8 cellular contexts compared by ENCODE assay signal in the genomic region with DNA sequence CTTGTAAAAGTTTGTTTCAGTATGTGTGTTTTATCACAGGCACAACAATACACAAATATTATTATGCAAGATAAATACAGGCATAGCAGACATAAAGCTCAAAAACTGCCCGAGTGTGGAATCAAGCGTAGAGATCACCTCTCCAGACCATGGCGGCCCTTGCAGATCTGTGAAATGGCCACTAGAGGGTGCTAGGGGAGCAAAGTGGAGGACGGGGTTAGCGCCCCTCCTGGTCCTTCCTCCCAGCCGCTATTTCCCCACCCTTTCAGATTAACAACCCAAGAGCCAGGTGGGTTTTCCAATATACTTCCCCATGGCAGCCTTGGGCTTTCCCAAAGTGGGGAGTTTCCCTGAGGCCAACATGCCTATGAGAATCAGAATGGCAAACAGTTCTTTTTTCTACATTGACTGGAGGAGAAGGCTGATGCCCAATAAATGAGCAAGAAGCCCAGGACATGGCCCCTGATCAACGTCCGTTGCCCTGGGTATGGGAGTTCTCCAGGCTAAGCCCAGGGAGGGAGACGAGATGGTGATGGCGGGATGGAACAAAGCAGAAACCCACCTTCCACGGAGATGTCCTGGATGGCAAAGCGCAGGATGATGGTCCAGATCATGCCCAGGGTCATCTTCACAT.
DNase-seq lines count a peak whose midpoint lies in the region; ATAC-seq and TF ChIP-seq lines count a peak whose summit lies in the region.

No MANE protein-coding gene starts in this region.

- H3K9me2 ChIP-seq in DOHH2 (replicated peaks; ENCODE audit: control insufficient read depth, low read length), result no peaks in the 10 kb centered on the region

- peak; percentile 98 for TF ChIP-seq CTCF in DOHH2 (IDR thresholded peaks at IDR 0.05; ENCODE audit: low read depth, low read length, poor library complexity, severe bottlenecking)

- H3K9me3 Mint-ChIP-seq in activated CD4-positive, alpha-beta T cell treated with anti-CD3 and anti-CD28 coated beads for 36 hours (ENCODE audit: low read depth), result no peaks in the 10 kb centered on the region

- H3K36me3 Mint-ChIP-seq in activated CD4-positive, alpha-beta T cell treated with anti-CD3 and anti-CD28 coated beads for 36 hours (ENCODE audit: low read depth), result peaks cover 24% of the 10 kb centered on the region

- CTCF ChIA-PET in activated CD4-positive, alpha-beta T cell treated with anti-CD3 and anti-CD28 coated beads for 36 hours (lab: Charles Lee), result interaction anchor here (0.5 to 7.4 kb wide), 54 partner anchors 8 to 222 kb away, joined by 3 to 70 read pairs (median 4); no protein-coding TSS in a partner anchor

- H3K36me3 ChIP-seq in DOHH2 (ENCODE audit: control insufficient read depth, low read length), result no peaks in the 10 kb centered on the region

- H3K79me2 ChIP-seq in DOHH2 (ENCODE audit: control insufficient read depth, low read length), result no peaks in the 10 kb centered on the region

- H3K4me2 ChIP-seq in DOHH2 (ENCODE audit: low read length), result no peak overlapping the region

- intact Hi-C loops in activated CD4-positive, alpha-beta T cell treated with anti-CD3 and anti-CD28 coated beads for 36 hours (cut with DNase I, micrococcal nuclease), result loop anchor here (1.0 to 2.0 kb wide), 7 partner anchors 67 to 196 kb away; partner anchors contain the start of gene ACTN1 (in 1 of the 2)
- intact Hi-C loops in left colon (cut with DNase I, micrococcal nuclease), result loop anchor here in 1 of 2 donors (10.0 kb wide), 1 partner anchor 193 kb away; no protein-coding TSS in a partner anchor

- peaks cover 37% of the 10 kb centered on the region for H3K4me1 Mint-ChIP-seq in activated CD4-positive, alpha-beta T cell treated with anti-CD3 and anti-CD28 coated beads for 36 hours

- POLR2A ChIA-PET in activated CD4-positive, alpha-beta T cell treated with anti-CD3 and anti-CD28 coated beads for 36 hours (lab: Charles Lee), result interaction anchor here (1.6 kb wide), 1 partner anchor 196 kb away, joined by 3 read pairs; no protein-coding TSS in a partner anchor

- H3K27ac Mint-ChIP-seq in activated CD4-positive, alpha-beta T cell treated with anti-CD3 and anti-CD28 coated beads for 36 hours, result peak overlapping the region; percentile 58

- no peak overlapping the region for H3K4me3 Mint-ChIP-seq in activated CD4-positive, alpha-beta T cell treated with anti-CD3 and anti-CD28 coated beads for 36 hours

- no peaks in the 10 kb centered on the region for H3K27me3 Mint-ChIP-seq in activated CD4-positive, alpha-beta T cell treated with anti-CD3 and anti-CD28 coated beads for 36 hours

- H3K4me1 ChIP-seq in DOHH2 (ENCODE audit: control insufficient read depth, low read length), result no peaks in the 10 kb centered on the region

- DNase-seq in NCI-H446 treated with DMSO at 0.1 percent for 48 hours (lab: John Stamatoyannopoulos, UW), result peak; percentile 37
- DNase-seq in activated CD4-positive, alpha-beta T cell treated with anti-CD3 and anti-CD28 coated beads for 36 hours, result peak; percentile 87
- DNase-seq in cerebellum (ENCODE audit: low spot score), result peak; percentile 56
- peak; percentile 54 to 70 for DNase-seq in left colon
- peak; percentile 84 for DNase-seq in stimulated activated CD4-positive, alpha-beta T cell treated with anti-CD3 and anti-CD28 coated beads, Interleukin-4, amount 100 ng/mL, for 24 hours

- H3K27ac ChIP-seq in DOHH2 (ENCODE audit: low read depth, low read length), result no peak overlapping the region

- H3F3A ChIP-seq in DOHH2 (ENCODE audit: control insufficient read depth, insufficient read depth), result no peaks in the 10 kb centered on the region

- no peak overlapping the region for H3K4me3 ChIP-seq in DOHH2 (ENCODE audit: low read length)

- ATAC-seq in HG03045 (IDR thresholded peaks at IDR 0.05; ENCODE audit: unreplicated experiment) (peak; percentile 70), left colon (peak; percentile 92), HG02623 (IDR thresholded peaks at IDR 0.05; ENCODE audit: unreplicated experiment) (no peak)
- ATAC-seq in activated CD4-positive, alpha-beta T cell treated with anti-CD3 and anti-CD28 coated beads for 36 hours, result peak; percentile 91

- H4K20me1 ChIP-seq in DOHH2 (ENCODE audit: control insufficient read depth, insufficient read depth, low read depth, low read length), result no peaks in the 10 kb centered on the region

- H3K27me3 ChIP-seq in DOHH2 (ENCODE audit: control insufficient read depth, low read length), result peaks cover 16% of the 10 kb centered on the region

- no peaks in the 10 kb centered on the region; the same call in 1 of the 2 replicates for H3K9me3 ChIP-seq in DOHH2 (ENCODE audit: control insufficient read depth, insufficient read depth, low read length)

Comparison
In these comparisons a context has a peak if more than half of its experiments do, and no peak if none do; other contexts are left out.
1. DNase-seq: peak in every context shown above with its lines; median percentile 87 in activated CD4-positive, alpha-beta T cell treated with anti-CD3 and anti-CD28 coated beads for 36 hours; 84 in stimulated activated CD4-positive, alpha-beta T cell treated with anti-CD3 and anti-CD28 coated beads, Interleukin-4, amount 100 ng/mL, for 24 hours; 62 in left colon; 56 in cerebellum; 37 in NCI-H446 treated with DMSO at 0.1 percent for 48 hours.